8 cellular contexts compared by ENCODE assay signal in genomic region chr17:42772945-42773289, GRCh38. TPM values are rescaled to one million over a fixed set of nuclear protein-coding genes. Genes with fewer than 3 reads are reported as not detected.
DNase-seq lines count a peak whose midpoint lies in the region; ATAC-seq lines count a peak whose summit lies in the region.

No MANE protein-coding gene starts in this region.

- H3K4me3 Mint-ChIP-seq in activated T-helper 17 cell treated with anti-CD3 and anti-CD28 coated beads, Interleukin-2, amount 50 U/mL, for 72 hours, result peak overlapping the region; percentile 97

- H3K9me3 Mint-ChIP-seq in activated T-helper 17 cell treated with anti-CD3 and anti-CD28 coated beads, Interleukin-2, amount 50 U/mL, for 72 hours, result no peaks in the 10 kb centered on the region

- peak overlapping the region; percentile 81 for H3K27ac ChIP-seq in stomach smooth muscle (ENCODE audit: low read length)

- peak overlapping the region; percentile 91 for H3K4me3 ChIP-seq in iPS-18c (ENCODE audit: insufficient read depth, low read depth, low read length)
- peak overlapping the region; percentile 98 to 99 for H3K4me3 ChIP-seq in stomach smooth muscle (ENCODE audit: low read length in 2 of 2)

- peaks cover under 1% of the 10 kb centered on the region for H3K27me3 Mint-ChIP-seq in activated T-helper 17 cell treated with anti-CD3 and anti-CD28 coated beads, Interleukin-2, amount 50 U/mL, for 72 hours

- peak; percentile 2 for ATAC-seq in activated T-helper 17 cell treated with anti-CD3 and anti-CD28 coated beads, Interleukin-2, amount 50 U/mL, for 72 hours (replicated peaks)
- no peak for ATAC-seq in GM19463 (IDR thresholded peaks at IDR 0.05; ENCODE audit: unreplicated experiment)

- peak overlapping the region; percentile 99 for H3K9ac ChIP-seq in stomach smooth muscle (ENCODE audit: low read length in 2 of 2)

- peaks cover 9% of the 10 kb centered on the region for H3K4me1 ChIP-seq in stomach smooth muscle (ENCODE audit: control insufficient read depth, insufficient read depth, low read length)

- peaks cover 11 to 15% of the 10 kb centered on the region in 2 donors for H3K36me3 ChIP-seq in stomach smooth muscle (ENCODE audit: control insufficient read depth in 2 of 2, insufficient read depth in 2 of 2, low read length in 2 of 2)

- peak; percentile 13 for DNase-seq in NCI-H2227 (lab: John Stamatoyannopoulos, UW; ENCODE audit: unreplicated experiment)
- no peak for DNase-seq in NCI-H2227 treated with DMSO at 0.1 percent for 48 hours (lab: John Stamatoyannopoulos, UW)
- no peak for DNase-seq in NCI-H1694 treated with DMSO at 0.1 percent for 48 hours (lab: John Stamatoyannopoulos, UW)
- DNase-seq in stimulated activated CD4-positive, alpha-beta T cell treated with anti-CD3 and anti-CD28 coated beads, Interleukin-15, amount 100 ng/mL, for 24 hours, result no peak

- peaks cover 8% of the 10 kb centered on the region for H3K4me1 Mint-ChIP-seq in activated T-helper 17 cell treated with anti-CD3 and anti-CD28 coated beads, Interleukin-2, amount 50 U/mL, for 72 hours

- H3K36me3 Mint-ChIP-seq in activated T-helper 17 cell treated with anti-CD3 and anti-CD28 coated beads, Interleukin-2, amount 50 U/mL, for 72 hours (ENCODE audit: low read depth), result peaks cover 40% of the 10 kb centered on the region

- H3K9me3 ChIP-seq in iPS-18c (ENCODE audit: control insufficient read depth, insufficient read depth, low read length) (no peaks in the 10 kb centered on the region), stomach smooth muscle (ENCODE audit: control insufficient read depth in 2 of 2, low read length in 2 of 2) (no peaks in the 10 kb centered on the region)

- H3K27me3 ChIP-seq in stomach smooth muscle (ENCODE audit: control insufficient read depth in 1 of 2, insufficient read depth in 2 of 2, low read length in 2 of 2), result no peaks in the 10 kb centered on the region

- H3K27ac Mint-ChIP-seq in activated T-helper 17 cell treated with anti-CD3 and anti-CD28 coated beads, Interleukin-2, amount 50 U/mL, for 72 hours, result peak overlapping the region; percentile 96

RNA-seq across cellular contexts. Expression of gene VPS25, which starts 0.3 kb away (rescaled TPM):
- 10 to 100 TPM; 39.3 to 47.5 TPM for total RNA-seq in activated T-helper 17 cell treated with anti-CD3 and anti-CD28 coated beads, Interleukin-2, amount 50 U/mL, for 72 hours

RNA-seq across cellular contexts. Expression of gene WNK4, which starts 7.5 kb away (rescaled TPM):
- 1 to 10 TPM in 1 of 2 donors, under 1 TPM in 1; 0.41 to 1.5 TPM for total RNA-seq in activated T-helper 17 cell treated with anti-CD3 and anti-CD28 coated beads, Interleukin-2, amount 50 U/mL, for 72 hours

RNA-seq across cellular contexts. Expression of gene RAMP2, which starts 11.9 kb away (rescaled TPM):
- total RNA-seq in activated T-helper 17 cell treated with anti-CD3 and anti-CD28 coated beads, Interleukin-2, amount 50 U/mL, for 72 hours, result not detected

RNA-seq across cellular contexts. Expression of gene COA3, which starts 25.6 kb away (rescaled TPM):
- total RNA-seq in activated T-helper 17 cell treated with anti-CD3 and anti-CD28 coated beads, Interleukin-2, amount 50 U/mL, for 72 hours, result 10 to 100 TPM; 18.6 to 31.2 TPM

RNA-seq across cellular contexts. Expression of gene CNTD1, which starts 25.7 kb away (rescaled TPM):
- under 1 TPM in 1 of 2 donors, not detected in 1; 0.24 TPM for total RNA-seq in activated T-helper 17 cell treated with anti-CD3 and anti-CD28 coated beads, Interleukin-2, amount 50 U/mL, for 72 hours
